ENCODE assay signal across 22 cellular contexts in the genomic region with DNA sequence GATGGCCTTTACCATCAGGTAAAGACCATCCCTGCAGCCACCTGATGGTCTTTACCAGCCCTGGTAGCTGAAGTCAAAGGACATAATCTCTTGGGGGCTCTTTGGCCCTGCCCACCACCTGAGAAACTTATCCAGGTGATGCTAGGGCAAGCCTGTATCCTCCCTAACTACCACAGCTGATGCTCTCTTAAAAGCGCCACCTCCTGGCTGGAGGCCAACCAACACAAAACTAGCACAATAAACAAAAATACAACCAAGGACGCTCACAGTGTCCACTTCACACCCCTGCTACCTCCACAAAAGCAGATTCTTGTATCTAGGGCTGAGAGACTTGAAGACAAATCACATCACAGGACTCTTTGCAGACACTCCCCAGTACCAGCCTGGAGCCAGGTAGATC.
DNase-seq lines count a peak whose midpoint lies in the region; ATAC-seq and TF ChIP-seq lines count a peak whose summit lies in the region.
"Had no signal": no experiment of that assay in that cellular context is flagged by ENCODE, and none has a peak within 500 bp of the region (broad histone marks: within the 10 kb centered on the region; RNA-seq: fewer than 3 reads in every experiment).

No MANE protein-coding gene starts in this region.

- H3K4me3 ChIP-seq in GM12865 (ENCODE audit: low read depth, low read length) (no peak overlapping the region), endodermal cell (ENCODE audit: low read length) (no peak overlapping the region)
- H3K4me3 ChIP-seq: ovary, thoracic aorta, vagina had no signal

- TF ChIP-seq CTCF in GM12865 (IDR thresholded peaks at IDR 0.05; ENCODE audit: insufficient read depth, low read depth, low read length, missing control alignments) = peak; percentile 15
- TF ChIP-seq CTCF in endodermal cell (conservative IDR thresholded peaks at IDR 0.05) = peak; percentile 35

- no peak overlapping the region for H3K4me3 Mint-ChIP-seq in endodermal cell
- H3K4me3 Mint-ChIP-seq: activated naive CD8-positive, alpha-beta T cell treated with anti-CD3 and anti-CD28 coated beads for 36 hours; B cell; natural killer cell treated with Interleukin-12 subunit alpha and Interleukin-12 subunit beta and Interleukin-15 and Interleukin-18, amount 100 ng/mL, for 72 hours; T-helper 1 cell treated with Interleukin-12 subunit alpha and Interleukin-12 subunit beta and Interleukin-4 antibody, amounts not matched to agents 30 μg/mL and 1 μg/mL, for 36 hours had no signal

- peak; percentile 1 for DNase-seq in NK-92 treated with Interleukin-12 subunit alpha and Interleukin-12 subunit beta, amount 100 ng/mL, for 24 hours (lab: John Stamatoyannopoulos, UW)
- no peak for DNase-seq in NK-92 (lab: John Stamatoyannopoulos, UW; ENCODE audit: unreplicated experiment)
- no peak for DNase-seq in GM12865 (ENCODE audit: low read depth)
- DNase-seq in NAMALWA (ENCODE audit: low spot score) = peak; percentile 2
- peak; percentile 56 for DNase-seq in endodermal cell
- no peak for DNase-seq in posterior vena cava (ENCODE audit: low spot score)
- DNase-seq in left cardiac atrium = no peak
- DNase-seq: activated naive CD8-positive, alpha-beta T cell treated with anti-CD3 and anti-CD28 coated beads for 36 hours; caudate nucleus; DMS79; NCI-H2081; NCI-H446; ovary; stimulated activated CD4-positive, alpha-beta T cell treated with anti-CD3 and anti-CD28 coated beads, Interleukin-4, amount 100 ng/mL, for 4 hours; stimulated activated naive CD8-positive, alpha-beta T cell treated with anti-CD3 and anti-CD28 coated beads, Interleukin-15, Interleukin-2, amounts not matched to agents 100 U/mL and 50 U/mL, for 24 hours had no signal

- H3K4me1 Mint-ChIP-seq in endodermal cell = no peaks in the 10 kb centered on the region
- H3K4me1 Mint-ChIP-seq: activated naive CD8-positive, alpha-beta T cell treated with anti-CD3 and anti-CD28 coated beads for 36 hours; B cell had no signal

- no peaks in the 10 kb centered on the region for H3K27me3 Mint-ChIP-seq in endodermal cell (ENCODE audit: insufficient read depth)

- no peak overlapping the region for H3K27ac ChIP-seq in endodermal cell (ENCODE audit: low read depth, low read length)
- H3K27ac ChIP-seq: HL-60, ovary, thoracic aorta, vagina had no signal

- no peaks in the 10 kb centered on the region for H3K36me3 ChIP-seq in endodermal cell (ENCODE audit: control insufficient read depth, insufficient read depth, low read length)
- H3K36me3 ChIP-seq: ovary, thoracic aorta, vagina had no signal

- H3K27me3 ChIP-seq in endodermal cell (ENCODE audit: control insufficient read depth, insufficient read depth, low read length, poor library complexity, severe bottlenecking) = no peaks in the 10 kb centered on the region
- H3K27me3 ChIP-seq: ovary, vagina had no signal

- H3K36me3 Mint-ChIP-seq in endodermal cell (ENCODE audit: low read depth) = peaks cover 24% of the 10 kb centered on the region

- no peaks in the 10 kb centered on the region for H3K4me1 ChIP-seq in endodermal cell (ENCODE audit: control insufficient read depth, insufficient read depth, low read length)
- H3K4me1 ChIP-seq: vagina had no signal

- intact Hi-C loops in posterior vena cava (cut with DNase I) (no loop called here), left cardiac atrium (cut with DNase I) (no loop called here)

- H3K9me3 ChIP-seq in endodermal cell (ENCODE audit: control insufficient read depth, low read length) = peaks cover 47% of the 10 kb centered on the region
- H3K9me3 ChIP-seq: vagina had no signal

- ATAC-seq in GM21786 (IDR thresholded peaks at IDR 0.05; ENCODE audit: unreplicated experiment) (no peak), left cardiac atrium (no peak)
- ATAC-seq: natural killer cell treated with Interleukin-12 subunit alpha and Interleukin-12 subunit beta and Interleukin-15 and Interleukin-18, amount 100 ng/mL, for 72 hours; stimulated activated naive CD8-positive, alpha-beta T cell treated with anti-CD3 and anti-CD28 coated beads, Interleukin-15, Interleukin-2, amounts not matched to agents 100 U/mL and 50 U/mL, for 24 hours had no signal

- no peak overlapping the region for H3K27ac Mint-ChIP-seq in endodermal cell
- H3K27ac Mint-ChIP-seq: activated naive CD8-positive, alpha-beta T cell treated with anti-CD3 and anti-CD28 coated beads for 36 hours; B cell; natural killer cell treated with Interleukin-12 subunit alpha and Interleukin-12 subunit beta and Interleukin-15 and Interleukin-18, amount 100 ng/mL, for 72 hours; T-helper 1 cell treated with Interleukin-12 subunit alpha and Interleukin-12 subunit beta and Interleukin-4 antibody, amounts not matched to agents 30 μg/mL and 1 μg/mL, for 36 hours had no signal

- WGBS in endodermal cell (ENCODE audit: insufficient coverage in 1 of 2, insufficient read length in 1 of 2), 2 experiments = 94% methylated on average over 2 of the region's 2 CpGs; no CpG with 5 or more reads in 1 of the 2 experiments

- H3K9me3 Mint-ChIP-seq in endodermal cell = peaks cover 55% of the 10 kb centered on the region
- H3K9me3 Mint-ChIP-seq: T-helper 1 cell treated with Interleukin-12 subunit alpha and Interleukin-12 subunit beta and Interleukin-4 antibody, amounts not matched to agents 30 μg/mL and 1 μg/mL, for 36 hours had no signal

- no peak overlapping the region for H3K9ac ChIP-seq in endodermal cell (ENCODE audit: extremely low read depth, low read length, poor library complexity, severe bottlenecking)

Comparison
In these comparisons a context has a peak if more than half of its experiments do, and no peak if none do; other contexts are left out.
1. DNase-seq: peak in NK-92 treated with Interleukin-12 subunit alpha and Interleukin-12 subunit beta, amount 100 ng/mL, for 24 hours (single experiment), NAMALWA (single experiment) and endodermal cell (single experiment); none in NK-92 (single experiment), GM12865 (single experiment), posterior vena cava (single experiment) and left cardiac atrium (single experiment).